ENCODE assay signal across 14 cellular contexts in genomic region chr22:40732996-40733292, GRCh38. TPM values are rescaled to one million over a fixed set of nuclear protein-coding genes. Genes with fewer than 3 reads are reported as not detected.
DNase-seq lines count a peak whose midpoint lies in the region; ATAC-seq, FAIRE-seq and TF ChIP-seq lines count a peak whose summit lies in the region.
"Had no signal": no experiment of that assay in that cellular context is flagged by ENCODE, and none has a peak within 500 bp of the region (broad histone marks: within the 10 kb centered on the region; RNA-seq: fewer than 3 reads in every experiment).

No MANE protein-coding gene starts in this region.

- CTCF ChIA-PET in A549 (lab: Yijun Ruan, JAX), result no interaction called here
- CTCF ChIA-PET in HEK293 (lab: Yijun Ruan, JAX), result interaction anchor here (0.6 kb wide), 2 partner anchors 15 to 75 kb away, joined by 4 to 7 read pairs; no protein-coding TSS in a partner anchor
- CTCF ChIA-PET in MCF 10A (lab: Yijun Ruan, JAX), result no interaction called here

- peak overlapping the region; percentile 5 to 37; a peak in 1 of 6 replicates for H3K27ac ChIP-seq in A549
- peak overlapping the region; percentile 32; the same call in 1 of the 2 replicates for H3K27ac ChIP-seq in HEK293 (ENCODE audit: extremely low read depth, low read depth, low read length)
- peak overlapping the region in 1 of 4 donors; percentile 26 for H3K27ac ChIP-seq in tibial nerve
- H3K27ac ChIP-seq: left ventricle myocardium inferior had no signal

- peak overlapping the region; percentile 18 for H3K4me3 Mint-ChIP-seq in MCF 10A (ENCODE audit: unreplicated experiment)
- H3K4me3 Mint-ChIP-seq in naive thymus-derived CD8-positive, alpha-beta T cell, result peak overlapping the region in 9 of 10 donors; percentile 45 to 79 (median 67)

- TF ChIP-seq POLR2A in A549 (IDR thresholded peaks at IDR 0.05; ENCODE audit: low read length), result no peak
- TF ChIP-seq POLR2A in tibial nerve (IDR thresholded peaks at IDR 0.05), result no peak

- FAIRE-seq in A549 (lab: Jason Lieb, UNC), result no peak

- no peak for TF ChIP-seq EP300 in A549 (IDR thresholded peaks at IDR 0.05)
- TF ChIP-seq EP300 in tibial nerve (IDR thresholded peaks at IDR 0.05), result peak in 1 of 2 donors; percentile 28

- TF ChIP-seq RAD21 in A549 (conservative IDR thresholded peaks at IDR 0.05 in 1 of 2, IDR thresholded peaks at IDR 0.05 in 1 of 2), result no peak

- ATAC-seq in A549, result no peak
- no peak for ATAC-seq in naive thymus-derived CD8-positive, alpha-beta T cell
- no peak for ATAC-seq in HG03039 (IDR thresholded peaks at IDR 0.05; ENCODE audit: unreplicated experiment)

- peaks cover 23% of the 10 kb centered on the region for H3K4me1 Mint-ChIP-seq in MCF 10A (ENCODE audit: insufficient read depth, unreplicated experiment)
- peaks cover 15 to 47% (median 43%) of the 10 kb centered on the region in 4 donors for H3K4me1 Mint-ChIP-seq in naive thymus-derived CD8-positive, alpha-beta T cell

- POLR2A ChIA-PET in A549 (lab: Yijun Ruan, JAX), result no interaction called here
- POLR2A ChIA-PET in HEK293 (lab: Yijun Ruan, JAX), result no interaction called here
- POLR2A ChIA-PET in MCF 10A (lab: Yijun Ruan, JAX), result interaction anchor here (0.6 to 3.1 kb wide), 7 partner anchors 9 to 82 kb away, joined by 3 to 11 read pairs (median 6); no protein-coding TSS in a partner anchor
- POLR2A ChIA-PET in naive thymus-derived CD8-positive, alpha-beta T cell (lab: Charles Lee), result interaction anchor here (0.7 to 1.9 kb wide), 2 partner anchors 50 to 898 kb away, joined by 3 to 9 read pairs; no protein-coding TSS in a partner anchor

- no peak for TF ChIP-seq CTCF in A549 (IDR thresholded peaks at IDR 0.05)
- no peak for TF ChIP-seq CTCF in HEK293 (tag by site-specific recombination; IDR thresholded peaks at IDR 0.05)
- TF ChIP-seq CTCF in MCF 10A (IDR thresholded peaks at IDR 0.05; ENCODE audit: unreplicated experiment), result no peak
- TF ChIP-seq CTCF in tibial nerve (IDR thresholded peaks at IDR 0.05), result no peak

- no peaks in the 10 kb centered on the region for H3K36me3 Mint-ChIP-seq in MCF 10A (ENCODE audit: insufficient read depth, unreplicated experiment)
- no peaks in the 10 kb centered on the region for H3K36me3 Mint-ChIP-seq in naive thymus-derived CD8-positive, alpha-beta T cell

- H3K27me3 ChIP-seq in tibial nerve, result no peaks in the 10 kb centered on the region
- H3K27me3 ChIP-seq: BE2C had no signal

- DNase-seq in A549 (ENCODE audit: low read depth in 1 of 2, low spot score in 1 of 2) (no peak), MCF 10A (ENCODE audit: unreplicated experiment) (no peak), DMS79 (lab: John Stamatoyannopoulos, UW) (no peak), T1000 (lab: John Stamatoyannopoulos, UW) (no peak), tibial nerve (ENCODE audit: low spot score in 2 of 2) (no peak)
- no peak for DNase-seq in naive thymus-derived CD8-positive, alpha-beta T cell
- DNase-seq: GDM1, hippocampal formation, NCI-H2227 treated with DMSO at 0.1 percent for 48 hours had no signal

- H3K9me3 ChIP-seq in A549 (no peaks in the 10 kb centered on the region), HEK293 (ENCODE audit: control insufficient read depth, insufficient read depth, low read depth, low read length) (no peaks in the 10 kb centered on the region), tibial nerve (no peaks in the 10 kb centered on the region)
- H3K9me3 ChIP-seq: BE2C, left ventricle myocardium inferior had no signal

- no TSS peak for BruUV-seq in MCF 10A (replicated peaks; lab: Mats Ljungman, UMichigan)

- H3K9me3 Mint-ChIP-seq in MCF 10A (ENCODE audit: unreplicated experiment), result no peaks in the 10 kb centered on the region
- no peaks in the 10 kb centered on the region for H3K9me3 Mint-ChIP-seq in naive thymus-derived CD8-positive, alpha-beta T cell

- peak overlapping the region; percentile 68 for H3K4me2 ChIP-seq in A549

- H3K36me3 ChIP-seq in HEK293 (ENCODE audit: control insufficient read depth in 2 of 2, insufficient read depth in 1 of 2, low read length in 2 of 2) (no peaks in the 10 kb centered on the region; a peak in 1 of 3 replicates), tibial nerve (no peaks in the 10 kb centered on the region)
- H3K36me3 ChIP-seq: BE2C, left ventricle myocardium inferior had no signal

- intact Hi-C loops in MCF 10A (cut with micrococcal nuclease), result no loop called here

- 46% methylated on average over 2 of the region's 2 CpGs for WGBS in A549 (ENCODE audit: missing lambda C conversion rate)
- WGBS in tibial nerve, 2 donors, result 37 to 41% methylated on average over 2 of the region's 2 CpGs

- peak overlapping the region; percentile 65 for H3K27ac Mint-ChIP-seq in MCF 10A (ENCODE audit: low read depth, unreplicated experiment)
- H3K27ac Mint-ChIP-seq in naive thymus-derived CD8-positive, alpha-beta T cell, result peak overlapping the region; percentile 44 to 96 (median 94)

- H3K4me3 ChIP-seq in A549 (no peak overlapping the region), HEK293 (ENCODE audit: low read depth, low read length) (no peak overlapping the region), tibial nerve (no peak overlapping the region)
- H3K4me3 ChIP-seq: left ventricle myocardium inferior had no signal

- H3K27me3 Mint-ChIP-seq in MCF 10A (ENCODE audit: insufficient read depth, unreplicated experiment), result no peaks in the 10 kb centered on the region
- H3K27me3 Mint-ChIP-seq in naive thymus-derived CD8-positive, alpha-beta T cell, result no peaks in the 10 kb centered on the region

- H3K4me1 ChIP-seq in A549, result peaks cover 17% of the 10 kb centered on the region
- peaks cover 10% of the 10 kb centered on the region for H3K4me1 ChIP-seq in HEK293 (ENCODE audit: control insufficient read depth, insufficient read depth, low read length)
- H3K4me1 ChIP-seq in tibial nerve, result peaks cover 0 to 23% (median 3%) of the 10 kb centered on the region in 4 donors

TF ChIP-seq in A549, 52 proteins besides CTCF, POLR2A, EP300 and RAD21 (continues in another document):
- no peak for TF ChIP-seq EHF (CRISPR knock-in tag; IDR thresholded peaks at IDR 0.05)
- no peak for TF ChIP-seq TFCP2L1 (CRISPR knock-in tag; IDR thresholded peaks at IDR 0.05)
- no peak for TF ChIP-seq NR3C1 (IDR thresholded peaks at IDR 0.05)
- TF ChIP-seq POLR2AphosphoS2 (conservative IDR thresholded peaks at IDR 0.05; ENCODE audit: low read length), result no peak
- TF ChIP-seq SMC3 (IDR thresholded peaks at IDR 0.05), result no peak
- TF ChIP-seq, protein P1, sequence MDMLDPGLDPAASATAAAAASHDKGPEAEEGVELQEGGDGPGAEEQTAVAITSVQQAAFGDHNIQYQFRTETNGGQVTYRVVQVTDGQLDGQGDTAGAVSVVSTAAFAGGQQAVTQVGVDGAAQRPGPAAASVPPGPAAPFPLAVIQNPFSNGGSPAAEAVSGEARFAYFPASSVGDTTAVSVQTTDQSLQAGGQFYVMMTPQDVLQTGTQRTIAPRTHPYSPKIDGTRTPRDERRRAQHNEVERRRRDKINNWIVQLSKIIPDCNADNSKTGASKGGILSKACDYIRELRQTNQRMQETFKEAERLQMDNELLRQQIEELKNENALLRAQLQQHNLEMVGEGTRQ (IDR thresholded peaks at IDR 0.05), result no peak
- no peak for TF ChIP-seq MYC (IDR thresholded peaks at IDR 0.05; ENCODE audit: borderline replicate concordance, low read length)
- no peak for TF ChIP-seq PHF8 (IDR thresholded peaks at IDR 0.05; ENCODE audit: borderline replicate concordance, low read depth)
- TF ChIP-seq KDM5A (IDR thresholded peaks at IDR 0.05), result no peak
- no peak for TF ChIP-seq HOXB13 (CRISPR knock-in tag; IDR thresholded peaks at IDR 0.05; ENCODE audit: low read depth)

TF ChIP-seq in HEK293, 187 proteins besides CTCF, POLR2A, EP300 and RAD21:
- TF ChIP-seq ZBTB20 (tag by site-specific recombination; IDR thresholded peaks at IDR 0.05) (no peak), ZBTB21 (tag by site-specific recombination; IDR thresholded peaks at IDR 0.05) (no peak), ZNF423 (tag by site-specific recombination; IDR thresholded peaks at IDR 0.05) (no peak), TCF7L2 (IDR thresholded peaks at IDR 0.05; ENCODE audit: borderline replicate concordance, low read depth, low read length) (no peak), ZNF366 (tag by site-specific recombination; conservative IDR thresholded peaks at IDR 0.05) (0 out of 2 replicates have a peak, but pooled peaks have one; percentile 45), SALL2 (tag by site-specific recombination; IDR thresholded peaks at IDR 0.05; ENCODE audit: borderline replicate concordance) (no peak), ZNF311 (tag by site-specific recombination; IDR thresholded peaks at IDR 0.05; ENCODE audit: borderline replicate concordance) (no peak), ZNF561 (tag by site-specific recombination; IDR thresholded peaks at IDR 0.05; ENCODE audit: borderline replicate concordance) (no peak), PRDM1 (tag by site-specific recombination; IDR thresholded peaks at IDR 0.05) (peak; percentile 98), ZBTB1 (tag by site-specific recombination; IDR thresholded peaks at IDR 0.05) (no peak)

RNA-seq across cellular contexts. Expression of gene MCHR1, which starts 53.7 kb away (rescaled TPM):
- polyA plus RNA-seq in A549 (2011; rRNA removed) (not detected in 2 replicates), A549 (2017; fragmentation: RNase III; extraction: RNeasy Plus Mini Kit Qiagen cat#74134 plus additional on column Dnase treatment) (not detected in 3 replicates)
- 0.05 and 0.09 TPM in 2 replicates for polyA plus RNA-seq in A549 (2012; cell fraction: cytosol; rRNA removed)
- 0.28 TPM in 1 of 2 replicates, not detected in the other for polyA plus RNA-seq in A549 (2012; cell fraction: nucleus; rRNA removed)
- 0.33 TPM in 1 of 2 replicates, not detected in the other for polyA minus RNA-seq in A549 (2011; rRNA and poly(A)+ RNA removed)
- total RNA-seq in MCF 10A (2022) (not detected in 2 replicates), tibial nerve (1 to 10 TPM in 1 of 4 donors, under 1 TPM in 1, not detected in 2; 0.39 to 1.0 TPM)
- not detected for total RNA-seq in naive thymus-derived CD8-positive, alpha-beta T cell
- polyA plus RNA-seq in naive thymus-derived CD8-positive, alpha-beta T cell, result under 1 TPM in 1 of 3 donors, not detected in 2; 0.16 TPM
- total RNA-seq: osteocyte had no signal

Comparison
In these comparisons a context has a peak if more than half of its experiments do, and no peak if none do; other contexts are left out.
1. POLR2A ChIA-PET loops: an anchor here in MCF 10A (0.6 to 3.1 kb wide) and naive thymus-derived CD8-positive, alpha-beta T cell (0.7 to 1.9 kb wide); none called in A549 and HEK293.